Comparison of ENCODE assay signal across 14 cellular contexts in the genomic region with DNA sequence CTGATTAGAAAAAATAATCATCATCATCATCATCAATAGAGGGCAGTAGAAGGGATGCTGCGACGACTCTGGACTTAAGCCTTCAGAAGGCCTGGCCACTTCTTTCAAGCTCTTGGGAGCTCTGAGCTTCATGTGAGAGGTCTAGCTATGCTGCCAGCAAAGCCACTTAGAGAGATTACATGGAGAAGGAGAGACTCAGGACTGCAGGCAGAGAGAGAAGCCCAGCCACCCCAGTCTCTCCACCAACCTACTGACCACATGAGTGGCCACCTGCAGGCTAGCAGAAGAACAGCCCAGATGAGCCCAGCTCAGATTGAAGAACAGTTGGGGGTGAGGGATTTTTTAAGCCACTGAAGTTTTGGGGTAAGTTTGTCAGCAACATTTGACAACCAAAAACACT. TPM values are rescaled to one million over a fixed set of nuclear protein-coding genes. Genes with fewer than 3 reads are reported as not detected.
DNase-seq lines count a peak whose midpoint lies in the region; TF ChIP-seq lines count a peak whose summit lies in the region.
"Had no signal": no experiment of that assay in that cellular context is flagged by ENCODE, and none has a peak within 500 bp of the region (broad histone marks: within the 10 kb centered on the region; RNA-seq: fewer than 3 reads in every experiment).

No MANE protein-coding gene starts in this region.

- H3F3A ChIP-seq in neural progenitor cell (ENCODE audit: low read depth) = no peaks in the 10 kb centered on the region

- H3K27ac Mint-ChIP-seq in chondrocyte (ENCODE audit: unreplicated experiment) (no peak overlapping the region), neural progenitor cell (no peak overlapping the region)
- H3K27ac Mint-ChIP-seq: activated CD8-positive, alpha-beta T cell treated with anti-CD3 and anti-CD28 coated beads, Interleukin-2, amount 10 ng/mL, durations not matched to agents 7 days and 5 days; nephron had no signal

- H3K27me3 Mint-ChIP-seq in chondrocyte (ENCODE audit: low read depth) = no peaks in the 10 kb centered on the region
- H3K27me3 Mint-ChIP-seq in neural progenitor cell (ENCODE audit: insufficient read depth, low read depth) = no peaks in the 10 kb centered on the region

- H3K9ac ChIP-seq in neural progenitor cell = no peak overlapping the region

- H2AFZ ChIP-seq in neural progenitor cell (replicated peaks) = no peak overlapping the region

- H3K9me3 ChIP-seq in neural progenitor cell (ENCODE audit: low read depth) = no peaks in the 10 kb centered on the region
- H3K9me3 ChIP-seq: left lung had no signal

- H3K9me3 Mint-ChIP-seq in chondrocyte (ENCODE audit: low read depth) (no peaks in the 10 kb centered on the region), neural progenitor cell (peaks cover 2% of the 10 kb centered on the region)
- H3K9me3 Mint-ChIP-seq: nephron had no signal

- peak; percentile 8 for DNase-seq in EL
- peak; percentile 35 for DNase-seq in HT1080 (ENCODE audit: low read depth)
- DNase-seq in chondrocyte (ENCODE audit: low spot score) = no peak
- DNase-seq in neural progenitor cell (ENCODE audit: low spot score) = no peak
- no peak for DNase-seq in activated CD4-positive, alpha-beta T cell treated with anti-CD3 and anti-CD28 coated beads for 48 hours
- DNase-seq in activated CD8-positive, alpha-beta memory T cell treated with anti-CD3 and anti-CD28 coated beads for 24 hours = no peak
- DNase-seq in NCI-H2107 treated with DMSO at 0.1 percent for 48 hours (lab: John Stamatoyannopoulos, UW; ENCODE audit: unreplicated experiment) = no peak
- DNase-seq: activated CD8-positive, alpha-beta T cell treated with anti-CD3 and anti-CD28 coated beads, Interleukin-2, amount 10 ng/mL, durations not matched to agents 7 days and 5 days; IMR-90; left lung; NCI-H1436; NCI-H526; small intestine had no signal

- no peaks in the 10 kb centered on the region for H3K36me3 ChIP-seq in neural progenitor cell
- H3K36me3 ChIP-seq: left lung had no signal

- H3K36me3 Mint-ChIP-seq in chondrocyte (ENCODE audit: low read depth) (no peaks in the 10 kb centered on the region), neural progenitor cell (no peaks in the 10 kb centered on the region)

- H3K4me2 ChIP-seq in neural progenitor cell = no peak overlapping the region

- H4K20me1 ChIP-seq in neural progenitor cell (ENCODE audit: low read depth) = no peaks in the 10 kb centered on the region

- TF ChIP-seq CTCF in chondrocyte (IDR thresholded peaks at IDR 0.05) (peak; percentile 30), neural progenitor cell (IDR thresholded peaks at IDR 0.05) (peak; percentile 22)

- H3K4me3 Mint-ChIP-seq in chondrocyte (ENCODE audit: unreplicated experiment) (no peak overlapping the region), neural progenitor cell (no peak overlapping the region)
- H3K4me3 Mint-ChIP-seq: activated CD8-positive, alpha-beta T cell treated with anti-CD3 and anti-CD28 coated beads, Interleukin-2, amount 10 ng/mL, durations not matched to agents 7 days and 5 days; nephron had no signal

- H3K4me1 ChIP-seq in neural progenitor cell = no peaks in the 10 kb centered on the region
- H3K4me1 ChIP-seq: left lung had no signal

- H3K27ac ChIP-seq in neural progenitor cell = no peak overlapping the region
- H3K27ac ChIP-seq: left lung had no signal

- H3K4me3 ChIP-seq in neural progenitor cell = no peak overlapping the region
- H3K4me3 ChIP-seq: left lung had no signal

- no peaks in the 10 kb centered on the region for H3K79me2 ChIP-seq in neural progenitor cell (ENCODE audit: low read depth)

- H3K4me1 Mint-ChIP-seq in chondrocyte (ENCODE audit: low read depth) (no peaks in the 10 kb centered on the region), neural progenitor cell (no peaks in the 10 kb centered on the region)

- H3K27me3 ChIP-seq in neural progenitor cell = no peaks in the 10 kb centered on the region
- H3K27me3 ChIP-seq: left lung had no signal

RNA-seq across cellular contexts. Expression of a gene that starts 17.1 kb away (rescaled TPM):
- 1.9 TPM in 2 replicates for total RNA-seq in HT1080 (2014; rRNA removed; shearing (Covaris generic))
- polyA plus RNA-seq in HT1080 (2015; cell fraction: cytosol; rRNA removed) = 1.6 and 2.1 TPM in 2 replicates
- 0.57 and 2.7 TPM in 2 replicates for polyA plus RNA-seq in HT1080 (2015; cell fraction: nucleus; rRNA removed)
- 1.7 to 2.3 TPM (median 1.7 TPM) in 3 replicates for total RNA-seq in chondrocyte
- 3.8 and 5.7 TPM in 2 replicates for total RNA-seq in neural progenitor cell (ENCODE audit: low replicate concordance)
- total RNA-seq: activated CD8-positive, alpha-beta T cell treated with anti-CD3 and anti-CD28 coated beads, Interleukin-2, amount 10 ng/mL, durations not matched to agents 7 days and 5 days had no signal

Comparison
In these comparisons a context has a peak if more than half of its experiments do, and no peak if none do; other contexts are left out.
1. DNase-seq: peak in EL (single experiment) and HT1080 (single experiment); none in chondrocyte (single experiment), neural progenitor cell (single experiment), activated CD4-positive, alpha-beta T cell treated with anti-CD3 and anti-CD28 coated beads for 48 hours (single experiment), activated CD8-positive, alpha-beta memory T cell treated with anti-CD3 and anti-CD28 coated beads for 24 hours (single experiment) and NCI-H2107 treated with DMSO at 0.1 percent for 48 hours (single experiment).